1 cellular context compared by ENCODE assay signal in genomic region chr19:3556423-3556977, GRCh38.
TF ChIP-seq lines count a peak whose summit lies in the region.

No MANE protein-coding gene starts in this region.

TF ChIP-seq in K562, 482 proteins besides CTCF, POLR2A, EP300 and RAD21 (continued from another document and continues in another):
- TF ChIP-seq FIP1L1 (IDR thresholded peaks at IDR 0.05; ENCODE audit: low read depth, low read length, poor library complexity, severe bottlenecking) (no peak), ZBTB8A (IDR thresholded peaks at IDR 0.05; ENCODE audit: partially characterized antibody) (no peak), SMARCA4 (IDR thresholded peaks at IDR 0.05) (0 out of 2 replicates have a peak, but pooled peaks have one; percentile 43), HES1 (IDR thresholded peaks at IDR 0.05; ENCODE audit: low read depth) (no peak), TCFL5 (CRISPR knock-in tag; conservative IDR thresholded peaks at IDR 0.05) (no peak), RFX7 (CRISPR knock-in tag; IDR thresholded peaks at IDR 0.05) (no peak), ZSCAN29 (IDR thresholded peaks at IDR 0.05) (no peak), ATF1 (CRISPR knock-in tag; IDR thresholded peaks at IDR 0.05) (no peak), ATF1 (tag; IDR thresholded peaks at IDR 0.05) (no peak), RBM14 (IDR thresholded peaks at IDR 0.05; ENCODE audit: borderline replicate concordance, insufficient read depth, low read depth, low read length) (no peak), EGR1 (conservative IDR thresholded peaks at IDR 0.05) (no peak), ZFP36 (IDR thresholded peaks at IDR 0.05; ENCODE audit: low read depth, low read length, partially characterized antibody) (peak; percentile 98), HLTF (IDR thresholded peaks at IDR 0.05) (0 out of 2 replicates have a peak, but pooled peaks have one; percentile 59), ZBTB40 (IDR thresholded peaks at IDR 0.05) (0 out of 2 replicates have a peak, but pooled peaks have one; percentile 39), ZBTB40 (CRISPR knock-in tag; IDR thresholded peaks at IDR 0.05) (no peak), SAFB2 (IDR thresholded peaks at IDR 0.05; ENCODE audit: borderline replicate concordance, low read depth, low read length, severe bottlenecking) (no peak), ZBED1 (IDR thresholded peaks at IDR 0.05) (0 out of 2 replicates have a peak, but pooled peaks have one; percentile 45), ZBTB2 (IDR thresholded peaks at IDR 0.05) (0 out of 2 replicates have a peak, but pooled peaks have one; percentile 39), HNRNPK (IDR thresholded peaks at IDR 0.05; ENCODE audit: low read depth, low read length, poor library complexity, severe bottlenecking) (no peak), HDAC6 (IDR thresholded peaks at IDR 0.05; ENCODE audit: low read depth, low read length) (no peak), HDAC2 (IDR thresholded peaks at IDR 0.05) (0 out of 2 replicates have a peak, but pooled peaks have one; percentile 45), WHSC1 (IDR thresholded peaks at IDR 0.05; ENCODE audit: low read length) (no peak), ELF4 (CRISPR knock-in tag; IDR thresholded peaks at IDR 0.05) (no peak), TEAD2 (tag; IDR thresholded peaks at IDR 0.05) (no peak), MIER1 (IDR thresholded peaks at IDR 0.05; ENCODE audit: low read depth) (peak; percentile 66; the same call in 1 of the 2 replicates), SLC30A9 (CRISPR knock-in tag; IDR thresholded peaks at IDR 0.05) (no peak), ZNF449 (CRISPR knock-in tag; IDR thresholded peaks at IDR 0.05) (no peak), ZMIZ1 (IDR thresholded peaks at IDR 0.05; ENCODE audit: low read depth in 2 of 2, low read length in 2 of 2) (no peak), ZNF212 (CRISPR knock-in tag; IDR thresholded peaks at IDR 0.05) (no peak), MTF1 (CRISPR knock-in tag; IDR thresholded peaks at IDR 0.05; ENCODE audit: borderline replicate concordance) (no peak), MCM7 (IDR thresholded peaks at IDR 0.05) (no peak), NR4A1 (CRISPR knock-in tag; IDR thresholded peaks at IDR 0.05) (no peak), NR4A1 (tag; IDR thresholded peaks at IDR 0.05) (no peak), FOXM1 (IDR thresholded peaks at IDR 0.05; ENCODE audit: low read depth) (no peak), FOXM1 (CRISPR knock-in tag; IDR thresholded peaks at IDR 0.05; ENCODE audit: low read depth) (no peak), ZNF785 (CRISPR knock-in tag; IDR thresholded peaks at IDR 0.05) (no peak), HDGF (IDR thresholded peaks at IDR 0.05) (peak; percentile 65; the same call in 1 of the 2 replicates), SMAD2 (IDR thresholded peaks at IDR 0.05; ENCODE audit: low read depth, low read length) (no peak), ZNF133 (CRISPR knock-in tag; IDR thresholded peaks at IDR 0.05) (no peak), TAF9B (IDR thresholded peaks at IDR 0.05; ENCODE audit: partially characterized antibody) (no peak), ARID1B (IDR thresholded peaks at IDR 0.05) (peak; percentile 29; the same call in 1 of the 2 replicates), EWSR1 (IDR thresholded peaks at IDR 0.05; ENCODE audit: borderline replicate concordance, low read depth, partially characterized antibody) (no peak), ZNF639 (CRISPR knock-in tag; conservative IDR thresholded peaks at IDR 0.05 in 1 of 2, IDR thresholded peaks at IDR 0.05 in 1 of 2) (0 out of 4 replicates have a peak, but pooled peaks of 1 of the 2 experiments have one; percentile 30), IRF2 (CRISPR knock-in tag; IDR thresholded peaks at IDR 0.05) (no peak), SMARCE1 (IDR thresholded peaks at IDR 0.05) (peak; percentile 59), TCF7 (IDR thresholded peaks at IDR 0.05; ENCODE audit: borderline replicate concordance) (no peak), ZNF707 (CRISPR knock-in tag; conservative IDR thresholded peaks at IDR 0.05) (no peak), DPF2 (IDR thresholded peaks at IDR 0.05) (peak; percentile 64; the same call in 1 of the 2 replicates), KAT7 (CRISPR knock-in tag; IDR thresholded peaks at IDR 0.05; ENCODE audit: borderline replicate concordance) (no peak), JUND (IDR thresholded peaks at IDR 0.05; ENCODE audit: borderline replicate concordance, low read depth, low read length) (no peak), JUND (tag; IDR thresholded peaks at IDR 0.05; ENCODE audit: borderline replicate concordance, low read depth, low read length) (no peak)
